9 cellular contexts compared by ENCODE assay signal in genomic region chr12:100826323-100826722, GRCh38.
DNase-seq lines count a peak whose midpoint lies in the region; ATAC-seq and TF ChIP-seq lines count a peak whose summit lies in the region.
"Had no signal": no experiment of that assay in that cellular context is flagged by ENCODE, and none has a peak within 500 bp of the region (broad histone marks: within the 10 kb centered on the region; RNA-seq: fewer than 3 reads in every experiment).

No MANE protein-coding gene starts in this region.

- no peak for TF ChIP-seq CTCF in coronary artery (IDR thresholded peaks at IDR 0.05)

- ATAC-seq in HG03025 (IDR thresholded peaks at IDR 0.05; ENCODE audit: low FRiP score, unreplicated experiment), result no peak

- no peak overlapping the region for H3K27ac ChIP-seq in coronary artery
- H3K27ac ChIP-seq: thoracic aorta had no signal

- no peak overlapping the region for H3K4me3 ChIP-seq in coronary artery
- H3K4me3 ChIP-seq: thoracic aorta had no signal

- DNase-seq in activated CD4-positive, alpha-beta T cell treated with anti-CD3 and anti-CD28 coated beads for 48 hours, result peak; percentile 11
- DNase-seq in activated CD4-positive, alpha-beta T cell treated with anti-CD3 and anti-CD28 coated beads, Interleukin-2, amount 50 U/mL, for 4 hours, result no peak
- DNase-seq in T-helper 9 cell (peak; percentile 1), globus pallidus (ENCODE audit: low spot score) (peak; percentile 53), smooth muscle cell of the brain vasculature (ENCODE audit: low read depth, low spot score) (peak; percentile 6), coronary artery (ENCODE audit: low spot score) (no peak), 8988T (no peak)

Comparison
In these comparisons a context has a peak if more than half of its experiments do, and no peak if none do; other contexts are left out.
1. DNase-seq: peak in activated CD4-positive, alpha-beta T cell treated with anti-CD3 and anti-CD28 coated beads for 48 hours (single experiment), T-helper 9 cell (single experiment), globus pallidus (single experiment) and smooth muscle cell of the brain vasculature (single experiment); none in activated CD4-positive, alpha-beta T cell treated with anti-CD3 and anti-CD28 coated beads, Interleukin-2, amount 50 U/mL, for 4 hours (0 of 2), coronary artery (single experiment) and 8988T (single experiment).